14 cellular contexts compared by ENCODE assay signal in the genomic region with DNA sequence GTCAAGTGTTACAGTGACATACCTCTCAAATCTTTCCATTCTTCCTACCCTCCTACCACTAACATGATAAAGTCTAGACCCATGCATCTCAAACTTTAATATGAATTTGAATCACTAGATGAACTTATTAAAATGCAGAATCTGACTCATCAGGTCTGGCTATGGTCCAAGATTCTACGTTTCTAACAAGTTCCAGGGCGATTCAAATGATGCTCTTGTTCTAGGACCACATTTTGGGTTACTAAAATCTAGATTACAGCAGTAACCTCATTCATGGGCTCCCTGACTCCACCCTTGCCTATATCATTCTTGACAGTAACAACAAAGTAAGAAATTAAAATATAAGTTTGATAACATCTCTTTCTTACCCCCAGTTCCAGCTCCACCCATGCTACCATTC.
"Had no signal": no experiment of that assay in that cellular context is flagged by ENCODE, and none has a peak within 500 bp of the region (broad histone marks: within the 10 kb centered on the region; RNA-seq: fewer than 3 reads in every experiment).

No MANE protein-coding gene starts in this region.

- ATAC-seq: upper lobe of right lung had no signal

- H3K4me1 Mint-ChIP-seq: brain, neural crest cell had no signal

- H3K9me3 Mint-ChIP-seq: activated CD4-positive, alpha-beta memory T cell treated with anti-CD3 and anti-CD28 coated beads for 36 hours; brain; neural crest cell; stimulated activated naive CD8-positive, alpha-beta T cell treated with anti-CD3 and anti-CD28 coated beads, Interleukin-15, Interleukin-2, amounts not matched to agents 100 ng/mL and 50 ng/mL, for 24 hours had no signal

- H3K36me3 Mint-ChIP-seq: activated CD4-positive, alpha-beta memory T cell treated with anti-CD3 and anti-CD28 coated beads for 36 hours; brain had no signal

- H3K4me3 ChIP-seq: adrenal gland, hepatocyte, ovary, testis, upper lobe of right lung had no signal

- H3K9me3 ChIP-seq: adrenal gland, ovary, testis, upper lobe of right lung had no signal

- H3K27ac Mint-ChIP-seq: activated CD4-positive, alpha-beta memory T cell treated with anti-CD3 and anti-CD28 coated beads for 36 hours; brain; stimulated activated naive CD8-positive, alpha-beta T cell treated with anti-CD3 and anti-CD28 coated beads, Interleukin-15, Interleukin-2, amounts not matched to agents 100 ng/mL and 50 ng/mL, for 24 hours had no signal

- H3K36me3 ChIP-seq: adrenal gland, ovary, upper lobe of right lung had no signal

- H3K27ac ChIP-seq: adrenal gland, hepatocyte, ovary, testis, upper lobe of right lung had no signal

- H3K4me3 Mint-ChIP-seq: activated CD4-positive, alpha-beta memory T cell treated with anti-CD3 and anti-CD28 coated beads for 36 hours; brain; neural crest cell; stimulated activated naive CD8-positive, alpha-beta T cell treated with anti-CD3 and anti-CD28 coated beads, Interleukin-15, Interleukin-2, amounts not matched to agents 100 ng/mL and 50 ng/mL, for 24 hours had no signal

- DNase-seq: activated CD4-positive, alpha-beta memory T cell treated with anti-CD3 and anti-CD28 coated beads for 36 hours; activated CD4-positive, CD25-positive, alpha-beta regulatory T cell treated with anti-CD3 and anti-CD28 coated beads, Interleukin-2, amount 50 U/mL, for 72 hours; activated naive CD4-positive, alpha-beta T cell; activated T-cell treated with anti-CD3 and anti-CD28 coated beads, Interleukin-2, amount 50 U/mL, for 48 hours; adrenal gland; ovary; stimulated activated CD4-positive, alpha-beta T cell treated with anti-CD3 and anti-CD28 coated beads, Interleukin-2, amount 100 ng/mL, for 48 hours; SW 1271; testis; upper lobe of right lung had no signal
